ENCODE assay signal across 28 cellular contexts in the genomic region with DNA sequence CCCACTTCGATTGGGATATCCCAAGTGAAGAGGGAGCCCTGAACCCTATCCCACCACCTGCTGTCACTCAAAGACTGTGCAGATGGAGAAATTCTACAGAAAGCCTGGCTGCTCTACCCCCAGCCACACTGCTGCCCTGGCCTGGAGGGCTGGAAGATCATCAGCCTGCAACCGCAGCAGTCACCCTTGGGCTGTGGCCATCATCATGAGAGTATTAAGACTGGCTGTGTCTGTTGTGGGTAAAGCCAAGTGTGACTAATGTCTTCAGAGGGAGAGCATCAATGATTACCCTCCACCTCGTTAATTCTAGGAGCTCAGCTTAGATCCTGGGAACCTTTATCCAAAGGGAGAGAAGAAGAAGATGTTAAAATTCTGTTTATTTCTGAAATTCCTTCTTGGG.
"Had no signal": no experiment of that assay in that cellular context is flagged by ENCODE, and none has a peak within 500 bp of the region (broad histone marks: within the 10 kb centered on the region; RNA-seq: fewer than 3 reads in every experiment).

No MANE protein-coding gene starts in this region.

- H3K4me1 ChIP-seq: gastroesophageal sphincter, prostate gland, sigmoid colon, stomach, tibial artery, upper lobe of right lung had no signal

- H3K27me3 ChIP-seq: pancreas had no signal

- H3K27ac ChIP-seq: brain microvascular endothelial cell, gastroesophageal sphincter, pancreas, prostate gland, sigmoid colon, stomach, tibial artery, upper lobe of right lung, WERI-Rb-1 had no signal

- H3K4me3 ChIP-seq: gastroesophageal sphincter, pancreas, prostate gland, sigmoid colon, smooth muscle cell, stomach, tibial artery, upper lobe of right lung had no signal

- DNase-seq: activated CD4-positive, alpha-beta T cell treated with anti-CD3 and anti-CD28 coated beads for 48 hours; activated CD4-positive, alpha-beta T cell treated with anti-CD3 and anti-CD28 coated beads, Interleukin-2, amount 50 U/mL, for 48 hours; activated CD8-positive, alpha-beta memory T cell treated with anti-CD3 and anti-CD28 coated beads for 24 hours; activated effector memory CD4-positive, alpha-beta T cell treated with Interleukin-2 at 50 U/mL for 16 hours; activated naive CD4-positive, alpha-beta T cell treated with anti-CD3 and anti-CD28 coated beads, Interleukin-2, amount 50 U/mL, for 16 hours; amniotic stem cell; brain microvascular endothelial cell; caudate nucleus; cortex of kidney; effector memory CD8-positive, alpha-beta T cell; erythroblast; head of caudate nucleus; hippocampal formation; left colon; mammary epithelial cell; naive B cell; pancreas; sigmoid colon; stimulated activated CD4-positive, alpha-beta T cell treated with anti-CD3 and anti-CD28 coated beads, Interleukin-2, amount 100 ng/mL, for 24 hours; stimulated activated naive B cell treated with anti-CD40 and anti-IgM and Interleukin-4, amounts not matched to agents 10 μg/mL and 1 μg/mL and 100 μg/mL, for 72 hours; stomach; tibial artery; upper lobe of right lung; WERI-Rb-1 had no signal

- H3K4me2 ChIP-seq: smooth muscle cell had no signal

- H3K9me3 ChIP-seq: gastroesophageal sphincter, pancreas, prostate gland, sigmoid colon, stomach, tibial artery, upper lobe of right lung had no signal

- ATAC-seq: activated CD4-positive, CD25-positive, alpha-beta regulatory T cell treated with anti-CD3 and anti-CD28 coated beads, Interleukin-2, amount 50 U/mL, for 24 hours; effector memory CD8-positive, alpha-beta T cell; gastroesophageal sphincter; left colon; pancreas; stimulated activated naive B cell treated with anti-CD40 and anti-IgM and Interleukin-4, amounts not matched to agents 10 μg/mL and 1 μg/mL and 100 μg/mL, for 72 hours; upper lobe of right lung had no signal

- H3K36me3 ChIP-seq: brain microvascular endothelial cell, gastroesophageal sphincter, pancreas, prostate gland, sigmoid colon, stomach, tibial artery, upper lobe of right lung, WERI-Rb-1 had no signal
